In genomic region chrX:49184294-49185061, GRCh38 we compare ENCODE assay signal across 8 cellular contexts. TPM values are rescaled to one million over a fixed set of nuclear protein-coding genes. Genes with fewer than 3 reads are reported as not detected.
DNase-seq lines count a peak whose midpoint lies in the region; ATAC-seq, FAIRE-seq and TF ChIP-seq lines count a peak whose summit lies in the region.

No MANE protein-coding gene starts in this region.

- H3K9me3 ChIP-seq in GM12878 (replicated peaks; ENCODE audit: control insufficient read depth, insufficient read depth, low read length) (no peaks in the 10 kb centered on the region; the same call in 2 of the 3 replicates), sigmoid colon (no peaks in the 10 kb centered on the region)

- 37% methylated on average over 35 of the region's 39 CpGs for WGBS in GM12878 (ENCODE audit: insufficient coverage, insufficient replicate concordance, low lambda C conversion rate, missing lambda C conversion rate)
- WGBS in sigmoid colon, 2 donors = 4 to 12% methylated on average over 39 of the region's 39 CpGs

- TF ChIP-seq CTCF in GM12878 (IDR thresholded peaks at IDR 0.05 in 2 of 3, conservative IDR thresholded peaks at IDR 0.05 in 1 of 3; ENCODE audit: control insufficient read depth in 2 of 3, extremely low read depth in 1 of 3, insufficient read depth in 1 of 3, low read depth in 3 of 3, low read length in 3 of 3) = no peak
- no peak for TF ChIP-seq CTCF in sigmoid colon (IDR thresholded peaks at IDR 0.05)
- TF ChIP-seq CTCF in D721Med (IDR thresholded peaks at IDR 0.05; ENCODE audit: insufficient read depth, missing control alignments) = no peak

- POLR2A ChIA-PET in GM12878 (lab: Charles Lee) = interaction anchor here (0.5 to 3.0 kb wide), 5 partner anchors 13 to 104 kb away, joined by 3 to 21 read pairs (median 4); partner anchors contain the start of gene PLP2

- no peak for TF ChIP-seq EP300 in GM12878 (IDR thresholded peaks at IDR 0.05; ENCODE audit: borderline replicate concordance in 1 of 2, control insufficient read depth in 1 of 2, low read depth in 2 of 2, low read length in 2 of 2)
- TF ChIP-seq EP300 in sigmoid colon (IDR thresholded peaks at IDR 0.05) = no peak

- ATAC-seq in HG02798 (IDR thresholded peaks at IDR 0.05; ENCODE audit: poor library complexity, unreplicated experiment) = peak; percentile 54
- ATAC-seq in GM12878 = peak; percentile 78
- ATAC-seq in HG03175 (IDR thresholded peaks at IDR 0.05; ENCODE audit: unreplicated experiment) = no peak

- TF ChIP-seq POLR2A in GM12878 (IDR thresholded peaks at IDR 0.05; ENCODE audit: low read depth, low read length) (peak; percentile 50; the same call in 1 of the 2 replicates), sigmoid colon (IDR thresholded peaks at IDR 0.05) (peak; percentile 45 to 77)

- H2AFZ ChIP-seq in GM12878 (ENCODE audit: control insufficient read depth, low read depth, low read length) = no peak overlapping the region

- DNase-seq in GM04503 (ENCODE audit: low read depth) (peak; percentile 43), NCI-H82 treated with DMSO at 0.1 percent for 48 hours (lab: John Stamatoyannopoulos, UW; ENCODE audit: unreplicated experiment) (peak; percentile 92), GM12878 (ENCODE audit: low read depth, low spot score) (no peak), hypothalamus (lab: John Stamatoyannopoulos, UW) (peak in 28 of 51 donors; percentile 2 to 61 (median 22)), sigmoid colon (peak; percentile 97), D721Med (ENCODE audit: insufficient read length, low spot score) (no peak)

- peak overlapping the region; percentile 79; the same call in 1 of the 2 replicates for H3K4me2 ChIP-seq in GM12878 (ENCODE audit: control insufficient read depth, insufficient read depth)

- RAD21 ChIA-PET in GM12878 (lab: Charles Lee; ENCODE audit: unreplicated experiment) = interaction anchor here (1.2 to 2.1 kb wide), 4 partner anchors 13 to 85 kb away, joined by 3 to 10 read pairs (median 4); partner anchors contain the start of gene PLP2

- peak overlapping the region; percentile 80 for H3K4me3 ChIP-seq in GM12878
- H3K4me3 ChIP-seq in sigmoid colon = peak overlapping the region; percentile 33 to 60 (median 56)

- BruUV-seq in GM12878 (replicated peaks; lab: Mats Ljungman, UMichigan) = no TSS peak

- FAIRE-seq in GM12878 (lab: Jason Lieb, UNC) (no peak), D721Med (lab: Jason Lieb, UNC) (no peak)

- in situ Hi-C loops in GM12878 (cut with MboI) = loop anchor here (10.0 kb wide), 1 partner anchor 380 kb away; the partner anchor contains the start of gene HDAC6

- H3K9ac ChIP-seq in GM12878 (ENCODE audit: control insufficient read depth, insufficient read depth, low read length) = peak overlapping the region; percentile 65

- SMC1A ChIA-PET in GM12878 (lab: Charles Lee; ENCODE audit: uncharacterized antibody, unreplicated experiment) = interaction anchor here (0.6 to 2.1 kb wide), 3 partner anchors 18 to 104 kb away, joined by 3 to 5 read pairs (median 3); partner anchors contain the start of gene WDR45

- H3K27me3 ChIP-seq in GM12878 (replicated peaks in 1 of 2; ENCODE audit: control insufficient read depth in 2 of 2, insufficient read depth in 2 of 2, low read length in 1 of 2) (no peaks in the 10 kb centered on the region), sigmoid colon (no peaks in the 10 kb centered on the region)

- H3K4me1 ChIP-seq in GM12878 (ENCODE audit: control insufficient read depth, insufficient read depth, low read length) (peaks cover under 1% of the 10 kb centered on the region; the same call in 1 of the 2 replicates), sigmoid colon (peaks cover 0 to 17% (median 14%) of the 10 kb centered on the region in 4 donors)

- peaks cover 5% of the 10 kb centered on the region for H3K79me2 ChIP-seq in GM12878 (ENCODE audit: control insufficient read depth, insufficient read depth, low read length)

- no peak for TF ChIP-seq RAD21 in GM12878 (IDR thresholded peaks at IDR 0.05; ENCODE audit: insufficient read depth, low read depth, low read length)

- CTCF ChIA-PET in GM12878 (lab: Yijun Ruan, JAX) = interaction anchor here (0.9 to 2.5 kb wide), 7 partner anchors 8 to 84 kb away, joined by 3 to 15 read pairs (median 3); no protein-coding TSS in a partner anchor

- H4K20me1 ChIP-seq in GM12878 (ENCODE audit: control insufficient read depth, insufficient read depth) = no peaks in the 10 kb centered on the region

- intact Hi-C loops in GM12878 (cut with micrococcal nuclease; ENCODE audit: unreplicated experiment) = no loop called here
- intact Hi-C loops in sigmoid colon (cut with DNase I) = no loop called here

- H3K36me3 ChIP-seq in GM12878 (ENCODE audit: control insufficient read depth in 2 of 2, insufficient read depth in 2 of 2, low read length in 1 of 2) (peaks cover 0 to 3% of the 10 kb centered on the region in 2 experiments; a peak in 2 of 4 replicates), sigmoid colon (peaks cover 0 to 9% (median 0%) of the 10 kb centered on the region in 4 donors)

- H3K27ac ChIP-seq in GM12878 (ENCODE audit: control insufficient read depth, insufficient read depth) (peak overlapping the region; percentile 55), sigmoid colon (peak overlapping the region; percentile 80 to 88 (median 83))

RNA-seq across cellular contexts. Expression of gene PRICKLE3, which starts 1.7 kb away (rescaled TPM):
- 25.0 and 32.7 TPM in 2 replicates for total RNA-seq in GM12878 (2013; cell fraction: nucleolus; rRNA removed)
- total RNA-seq in GM12878 (2014; rRNA removed) (7.0 and 12.2 TPM in 2 replicates), GM12878 (2014; rRNA removed; fragmentation: Illumina TruSeq; extraction: Trizol) (3.3 and 4.9 TPM in 2 replicates), GM12878 (2021) (16.8 and 17.4 TPM in 2 replicates), sigmoid colon (10 to 100 TPM in 2 of 4 donors, 1 to 10 TPM in 2; 7.7 to 13.0 (median 10.4) TPM)
- polyA plus RNA-seq in GM12878 (2011; ENCODE audit: low read depth) = 4.8 TPM
- polyA plus RNA-seq in GM12878 (2011; rRNA removed) (2.7 and 6.4 TPM in 2 replicates), GM12878 (2014; fragmentation: Illumina TruSeq; extraction: Trizol) (2.3 and 6.0 TPM in 2 replicates), GM12878 (2014; fragmentation: Nextera tagmentation; extraction: Ambion mirVana) (under 1 TPM; 0.69 to 0.88 TPM), GM12878 (2014; rRNA removed) (16.1 and 16.5 TPM in 2 replicates), GM12878 (2016; fragmentation: Nextera tagmentation; extraction: Ambion mirVana) (1 to 10 TPM; 8.7 to 9.1 TPM), sigmoid colon (1 to 10 TPM; 4.8 to 9.8 (median 6.0) TPM)
- 9.4 and 9.5 TPM in 2 replicates for polyA plus RNA-seq in GM12878 (2011; cell fraction: cytosol; rRNA removed)
- 28.4 and 35.8 TPM in 2 replicates for polyA plus RNA-seq in GM12878 (2011; cell fraction: nucleus; rRNA removed)
- 10.1 and 13.5 TPM in 2 replicates for polyA plus RNA-seq in GM12878 (2012)
- 5.8 and 9.8 TPM in 2 replicates for polyA minus RNA-seq in GM12878 (2011; rRNA and poly(A)+ RNA removed)
- polyA minus RNA-seq in GM12878 (2011; cell fraction: cytosol; rRNA and poly(A)+ RNA removed) = 6.4 and 8.0 TPM in 2 replicates
- 8.9 and 12.0 TPM in 2 replicates for polyA minus RNA-seq in GM12878 (2011; cell fraction: nucleus; rRNA and poly(A)+ RNA removed)

RNA-seq across cellular contexts. Expression of gene PLP2, which starts 12.8 kb away (rescaled TPM):
- 7.7 and 9.1 TPM in 2 replicates for total RNA-seq in GM12878 (2013; cell fraction: nucleolus; rRNA removed)
- total RNA-seq in GM12878 (2014; rRNA removed) (51.8 and 56.6 TPM in 2 replicates), GM12878 (2014; rRNA removed; fragmentation: Illumina TruSeq; extraction: Trizol) (55.8 and 60.1 TPM in 2 replicates), GM12878 (2021) (102 and 106 TPM in 2 replicates), sigmoid colon (10 to 100 TPM; 39.0 to 65.1 (median 48.9) TPM)
- polyA plus RNA-seq in GM12878 (2011; ENCODE audit: low read depth) = 49.7 TPM
- polyA plus RNA-seq in GM12878 (2011; rRNA removed) (62.3 and 78.2 TPM in 2 replicates), GM12878 (2014; fragmentation: Illumina TruSeq; extraction: Trizol) (149 and 177 TPM in 2 replicates), GM12878 (2014; fragmentation: Nextera tagmentation; extraction: Ambion mirVana) (100 to 1,000 TPM; 100 to 140 TPM), GM12878 (2014; rRNA removed) (71.0 and 74.8 TPM in 2 replicates), GM12878 (2016; fragmentation: Nextera tagmentation; extraction: Ambion mirVana) (100 to 1,000 TPM in 1 of 2 experiments, 10 to 100 TPM in 1; 98.3 to 101 TPM), sigmoid colon (100 to 1,000 TPM in 1 of 3 donors, 10 to 100 TPM in 2; 61.7 to 185 (median 88.9) TPM)
- polyA plus RNA-seq in GM12878 (2011; cell fraction: cytosol; rRNA removed) = 127 and 185 TPM in 2 replicates
- 30.0 and 31.8 TPM in 2 replicates for polyA plus RNA-seq in GM12878 (2011; cell fraction: nucleus; rRNA removed)
- 65.2 and 77.1 TPM in 2 replicates for polyA plus RNA-seq in GM12878 (2012)
- polyA minus RNA-seq in GM12878 (2011; rRNA and poly(A)+ RNA removed) = 54.6 and 67.8 TPM in 2 replicates
- 28.3 and 31.3 TPM in 2 replicates for polyA minus RNA-seq in GM12878 (2011; cell fraction: cytosol; rRNA and poly(A)+ RNA removed)
- polyA minus RNA-seq in GM12878 (2011; cell fraction: nucleus; rRNA and poly(A)+ RNA removed) = 6.3 and 10.2 TPM in 2 replicates

RNA-seq across cellular contexts. Expression of gene SYP, which starts 15.5 kb away (rescaled TPM):
- total RNA-seq in GM12878 (2013; cell fraction: nucleolus; rRNA removed) = 0.81 and 1.5 TPM in 2 replicates
- total RNA-seq in GM12878 (2014; rRNA removed) (0.68 and 0.76 TPM in 2 replicates), GM12878 (2014; rRNA removed; fragmentation: Illumina TruSeq; extraction: Trizol) (0.81 and 1.0 TPM in 2 replicates), GM12878 (2021) (0.48 and 0.49 TPM in 2 replicates), sigmoid colon (10 to 100 TPM in 2 of 4 donors, 1 to 10 TPM in 2; 4.1 to 14.6 (median 10.9) TPM)
- polyA plus RNA-seq in GM12878 (2011; ENCODE audit: low read depth) = 0.28 TPM
- polyA plus RNA-seq in GM12878 (2011; rRNA removed) (0.85 and 0.87 TPM in 2 replicates), GM12878 (2014; fragmentation: Illumina TruSeq; extraction: Trizol) (0.68 and 0.86 TPM in 2 replicates), GM12878 (2014; fragmentation: Nextera tagmentation; extraction: Ambion mirVana) (under 1 TPM; 0.34 to 0.47 TPM), GM12878 (2014; rRNA removed) (1.2 and 1.7 TPM in 2 replicates), GM12878 (2016; fragmentation: Nextera tagmentation; extraction: Ambion mirVana) (1 to 10 TPM; 1.0 to 1.1 TPM), sigmoid colon (10 to 100 TPM in 1 of 3 donors, 1 to 10 TPM in 2; 1.2 to 20.2 (median 1.4) TPM)
- polyA plus RNA-seq in GM12878 (2011; cell fraction: cytosol; rRNA removed) = 0.58 and 0.99 TPM in 2 replicates
- 0.84 and 0.88 TPM in 2 replicates for polyA plus RNA-seq in GM12878 (2011; cell fraction: nucleus; rRNA removed)
- polyA plus RNA-seq in GM12878 (2012) = 0.77 and 0.85 TPM in 2 replicates
- 0.31 TPM in 1 of 2 replicates, not detected in the other for polyA minus RNA-seq in GM12878 (2011; rRNA and poly(A)+ RNA removed)
- polyA minus RNA-seq in GM12878 (2011; cell fraction: cytosol; rRNA and poly(A)+ RNA removed) = not detected in 2 replicates
- 0.12 and 0.86 TPM in 2 replicates for polyA minus RNA-seq in GM12878 (2011; cell fraction: nucleus; rRNA and poly(A)+ RNA removed)

RNA-seq across cellular contexts. Expression of gene MAGIX, which starts 21.9 kb away (rescaled TPM):
- 0.59 and 1.2 TPM in 2 replicates for total RNA-seq in GM12878 (2013; cell fraction: nucleolus; rRNA removed)
- total RNA-seq in GM12878 (2014; rRNA removed) (1.3 and 2.5 TPM in 2 replicates), GM12878 (2014; rRNA removed; fragmentation: Illumina TruSeq; extraction: Trizol) (0.09 and 0.18 TPM in 2 replicates), GM12878 (2021) (0.66 and 1.3 TPM in 2 replicates), sigmoid colon (1 to 10 TPM; 1.4 to 3.1 (median 1.8) TPM)
- 0.18 TPM for polyA plus RNA-seq in GM12878 (2011; ENCODE audit: low read depth)
- polyA plus RNA-seq in GM12878 (2011; rRNA removed) (0.30 and 0.33 TPM in 2 replicates), GM12878 (2014; fragmentation: Illumina TruSeq; extraction: Trizol) (0.31 TPM in 1 of 2 replicates, not detected in the other), GM12878 (2014; fragmentation: Nextera tagmentation; extraction: Ambion mirVana) (under 1 TPM; 0.03 to 0.09 TPM), GM12878 (2014; rRNA removed) (1.4 and 2.0 TPM in 2 replicates), GM12878 (2016; fragmentation: Nextera tagmentation; extraction: Ambion mirVana) (1 to 10 TPM; 1.4 to 1.8 TPM), sigmoid colon (10 to 100 TPM in 2 of 3 donors, 1 to 10 TPM in 1; 7.7 to 24.0 (median 13.6) TPM)
- polyA plus RNA-seq in GM12878 (2011; cell fraction: cytosol; rRNA removed) = 0.96 and 1.1 TPM in 2 replicates
- polyA plus RNA-seq in GM12878 (2011; cell fraction: nucleus; rRNA removed) = 0.81 and 1.1 TPM in 2 replicates
- polyA plus RNA-seq in GM12878 (2012) = 0.44 and 0.54 TPM in 2 replicates
- 0.66 and 1.2 TPM in 2 replicates for polyA minus RNA-seq in GM12878 (2011; rRNA and poly(A)+ RNA removed)
- polyA minus RNA-seq in GM12878 (2011; cell fraction: cytosol; rRNA and poly(A)+ RNA removed) = 0.40 TPM in 1 of 2 replicates, not detected in the other
- 1.3 and 1.6 TPM in 2 replicates for polyA minus RNA-seq in GM12878 (2011; cell fraction: nucleus; rRNA and poly(A)+ RNA removed)

RNA-seq across cellular contexts. Expression of gene CACNA1F, which starts 48.7 kb away (rescaled TPM):
- total RNA-seq in GM12878 (2013; cell fraction: nucleolus; rRNA removed) = 0.92 and 1.6 TPM in 2 replicates
- total RNA-seq in GM12878 (2014; rRNA removed) = not detected in 2 replicates
- total RNA-seq in GM12878 (2014; rRNA removed; fragmentation: Illumina TruSeq; extraction: Trizol) = not detected in 2 replicates
- total RNA-seq in GM12878 (2021) = 0.05 TPM in 2 replicates
- polyA plus RNA-seq in GM12878 (2011; ENCODE audit: low read depth) = 0.43 TPM
- 0.03 and 0.19 TPM in 2 replicates for polyA plus RNA-seq in GM12878 (2011; rRNA removed)
- polyA plus RNA-seq in GM12878 (2011; cell fraction: cytosol; rRNA removed) = 0.06 and 0.08 TPM in 2 replicates
- polyA plus RNA-seq in GM12878 (2011; cell fraction: nucleus; rRNA removed) = 0.86 and 1.4 TPM in 2 replicates
- polyA plus RNA-seq in GM12878 (2012) = 0.18 and 0.27 TPM in 2 replicates
- polyA plus RNA-seq in GM12878 (2014; fragmentation: Illumina TruSeq; extraction: Trizol) = 0.01 TPM in 1 of 2 replicates, not detected in the other
- not detected for polyA plus RNA-seq in GM12878 (2014; fragmentation: Nextera tagmentation; extraction: Ambion mirVana)
- 0.04 and 0.13 TPM in 2 replicates for polyA plus RNA-seq in GM12878 (2014; rRNA removed)
- under 1 TPM in 1 of 2 experiments, not detected in 1; 0.32 TPM for polyA plus RNA-seq in GM12878 (2016; fragmentation: Nextera tagmentation; extraction: Ambion mirVana)
- 0.10 and 0.29 TPM in 2 replicates for polyA minus RNA-seq in GM12878 (2011; rRNA and poly(A)+ RNA removed)
- not detected in 2 replicates for polyA minus RNA-seq in GM12878 (2011; cell fraction: cytosol; rRNA and poly(A)+ RNA removed)
- polyA minus RNA-seq in GM12878 (2011; cell fraction: nucleus; rRNA and poly(A)+ RNA removed) = 0.24 TPM in 1 of 2 replicates, not detected in the other
- total RNA-seq in sigmoid colon = under 1 TPM in 2 of 4 donors, not detected in 2; 0.14 to 0.16 TPM
- under 1 TPM in 2 of 3 donors, not detected in 1; under 0.01 to 0.70 TPM for polyA plus RNA-seq in sigmoid colon

Comparison
In these comparisons a context has a peak if more than half of its experiments do, and no peak if none do; other contexts are left out.
1. DNase-seq: peak in GM04503 (single experiment), NCI-H82 treated with DMSO at 0.1 percent for 48 hours (single experiment), hypothalamus (28 of 51) and sigmoid colon (single experiment); none in GM12878 (single experiment) and D721Med (single experiment).